Comparison of ENCODE assay signal across 20 cellular contexts in genomic region chr16:14375132-14375491, GRCh38.
"Had no signal": no experiment of that assay in that cellular context is flagged by ENCODE, and none has a peak within 500 bp of the region (broad histone marks: within the 10 kb centered on the region; RNA-seq: fewer than 3 reads in every experiment).

No MANE protein-coding gene starts in this region.

- H3K4me1 ChIP-seq: breast epithelium, pancreas, sigmoid colon, stomach had no signal

- DNase-seq: activated B cell treated with CpG ODN at 0.5 μM for 24 hours; activated CD4-positive, alpha-beta T cell treated with anti-CD3 and anti-CD28 coated beads for 48 hours; activated CD8-positive, alpha-beta memory T cell treated with anti-CD3 and anti-CD28 coated beads, Interleukin-2, amount 50 U/mL, for 4 hours; activated CD8-positive, alpha-beta T cell treated with anti-CD3 and anti-CD28 coated beads, Interleukin-2, amount 10 ng/mL, durations not matched to agents 7 days and 5 days; activated naive CD8-positive, alpha-beta T cell treated with anti-CD3 and anti-CD28 coated beads for 36 hours; anterior cingulate cortex; esophagus squamous epithelium; heart left ventricle; left colon; pancreas; sigmoid colon; stimulated activated CD4-positive, alpha-beta T cell treated with anti-CD3 and anti-CD28 coated beads, Interleukin-12 subunit alpha, Interleukin-12 subunit beta, amount 100 ng/mL, for 4 hours; stimulated activated CD4-positive, alpha-beta T cell treated with anti-CD3 and anti-CD28 coated beads, Interleukin-2, amount 100 ng/mL, for 24 hours; stomach; SW 1271 had no signal

- H3K4me2 ChIP-seq: neural progenitor cell had no signal

- H3K9ac ChIP-seq: neural progenitor cell had no signal

- H3K27ac Mint-ChIP-seq: activated B cell treated with CpG ODN at 0.5 μM for 24 hours; activated CD8-positive, alpha-beta T cell treated with anti-CD3 and anti-CD28 coated beads, Interleukin-2, amount 10 ng/mL, durations not matched to agents 7 days and 5 days; activated naive CD8-positive, alpha-beta T cell treated with anti-CD3 and anti-CD28 coated beads for 36 hours; neural progenitor cell had no signal

- H3K36me3 ChIP-seq: breast epithelium, esophagus squamous epithelium, heart left ventricle, neural progenitor cell, pancreas, sigmoid colon, stomach had no signal

- H3K9me3 ChIP-seq: breast epithelium, esophagus squamous epithelium, heart left ventricle, pancreas, sigmoid colon, stomach had no signal

- ATAC-seq: activated CD8-positive, alpha-beta T cell treated with anti-CD3 and anti-CD28 coated beads, Interleukin-2, amount 10 ng/mL, durations not matched to agents 7 days and 5 days; heart left ventricle; left colon; pancreas had no signal

- H3K27ac ChIP-seq: breast epithelium, esophagus squamous epithelium, heart left ventricle, neural progenitor cell, pancreas, sigmoid colon, stomach had no signal

- H3K36me3 Mint-ChIP-seq: activated naive CD8-positive, alpha-beta T cell treated with anti-CD3 and anti-CD28 coated beads for 36 hours; neural progenitor cell had no signal

- H3K27me3 ChIP-seq: breast epithelium, esophagus squamous epithelium, heart left ventricle, neural progenitor cell, pancreas, sigmoid colon, stomach had no signal

- H2AFZ ChIP-seq: neural progenitor cell had no signal

- H3K4me1 Mint-ChIP-seq: activated naive CD8-positive, alpha-beta T cell treated with anti-CD3 and anti-CD28 coated beads for 36 hours had no signal

- H3K4me3 ChIP-seq: breast epithelium, esophagus squamous epithelium, heart left ventricle, neural progenitor cell, pancreas, sigmoid colon, stomach had no signal

- FAIRE-seq: endothelial cell of umbilical vein, frontal cortex, pancreas, TTC549 had no signal

- H3K4me3 Mint-ChIP-seq: activated B cell treated with CpG ODN at 0.5 μM for 24 hours; activated CD8-positive, alpha-beta T cell treated with anti-CD3 and anti-CD28 coated beads, Interleukin-2, amount 10 ng/mL, durations not matched to agents 7 days and 5 days; activated naive CD8-positive, alpha-beta T cell treated with anti-CD3 and anti-CD28 coated beads for 36 hours; neural progenitor cell had no signal

- H3K27me3 Mint-ChIP-seq: activated B cell treated with CpG ODN at 0.5 μM for 24 hours; activated naive CD8-positive, alpha-beta T cell treated with anti-CD3 and anti-CD28 coated beads for 36 hours had no signal

- H3K9me3 Mint-ChIP-seq: activated B cell treated with CpG ODN at 0.5 μM for 24 hours; activated naive CD8-positive, alpha-beta T cell treated with anti-CD3 and anti-CD28 coated beads for 36 hours had no signal
